In genomic region chr2:118222643-118223486, GRCh38 we compare ENCODE assay signal across 8 cellular contexts.
DNase-seq lines count a peak whose midpoint lies in the region; ATAC-seq and TF ChIP-seq lines count a peak whose summit lies in the region.

No MANE protein-coding gene starts in this region.

- H3K36me3 ChIP-seq in GM23338 (ENCODE audit: insufficient read depth) = no peaks in the 10 kb centered on the region

- peak overlapping the region; percentile 89 for H3K4me2 ChIP-seq in GM23338

- no peaks in the 10 kb centered on the region for H3K9me2 ChIP-seq in GM23338 (ENCODE audit: insufficient read depth)

- H3K27ac Mint-ChIP-seq in GM23338 (no peak overlapping the region), naive B cell (peak overlapping the region in 5 of 6 donors; percentile 76 to 98 (median 95))
- no peak overlapping the region for H3K27ac Mint-ChIP-seq in activated naive CD8-positive, alpha-beta T cell treated with anti-CD3 and anti-CD28 coated beads for 36 hours

- H3K36me3 Mint-ChIP-seq in GM23338 (ENCODE audit: low read depth) = no peaks in the 10 kb centered on the region
- no peaks in the 10 kb centered on the region for H3K36me3 Mint-ChIP-seq in activated naive CD8-positive, alpha-beta T cell treated with anti-CD3 and anti-CD28 coated beads for 36 hours
- no peaks in the 10 kb centered on the region for H3K36me3 Mint-ChIP-seq in naive B cell

- H3K9me3 Mint-ChIP-seq in GM23338 = no peaks in the 10 kb centered on the region
- H3K9me3 Mint-ChIP-seq in activated naive CD8-positive, alpha-beta T cell treated with anti-CD3 and anti-CD28 coated beads for 36 hours = no peaks in the 10 kb centered on the region
- H3K9me3 Mint-ChIP-seq in naive B cell = no peaks in the 10 kb centered on the region

- H3K79me2 ChIP-seq in GM23338 (replicated peaks; ENCODE audit: insufficient read depth) = no peaks in the 10 kb centered on the region

- H2AFZ ChIP-seq in GM23338 = peak overlapping the region; percentile 88

- H3K27ac ChIP-seq in GM23338 (ENCODE audit: low read depth) = no peak overlapping the region

- H3K4me3 Mint-ChIP-seq in GM23338 (peak overlapping the region; percentile 84), naive B cell (peak overlapping the region; percentile 91 to 99 (median 96))
- H3K4me3 Mint-ChIP-seq in activated naive CD8-positive, alpha-beta T cell treated with anti-CD3 and anti-CD28 coated beads for 36 hours = peak overlapping the region; percentile 86

- ATAC-seq in GM23338 = peak; percentile 7; the same call in 2 of the 3 replicates
- no peak for ATAC-seq in naive B cell (ENCODE audit: low read depth in 2 of 2)
- ATAC-seq in HG03097 (IDR thresholded peaks at IDR 0.05; ENCODE audit: low FRiP score, unreplicated experiment) = no peak

- peaks cover 19% of the 10 kb centered on the region for H3K4me1 ChIP-seq in GM23338 (ENCODE audit: insufficient read depth)

- TF ChIP-seq CTCF in AG09309 (IDR thresholded peaks at IDR 0.05; ENCODE audit: control insufficient read depth, insufficient read depth, low read depth, low read length, missing control alignments) = no peak
- no peak for TF ChIP-seq CTCF in GM23338 (conservative IDR thresholded peaks at IDR 0.05; ENCODE audit: low read depth in 2 of 2)

- no peaks in the 10 kb centered on the region for H4K20me1 ChIP-seq in GM23338 (replicated peaks; ENCODE audit: insufficient read depth)

- H3K27me3 ChIP-seq in GM23338 (ENCODE audit: insufficient read depth) = peaks cover 42% of the 10 kb centered on the region

- H3K4me1 Mint-ChIP-seq in GM23338 (peaks cover 33% of the 10 kb centered on the region), naive B cell (peaks cover 10 to 31% (median 21%) of the 10 kb centered on the region in 3 donors)
- peaks cover 16% of the 10 kb centered on the region for H3K4me1 Mint-ChIP-seq in activated naive CD8-positive, alpha-beta T cell treated with anti-CD3 and anti-CD28 coated beads for 36 hours

- H3K4me3 ChIP-seq in AG09309 (ENCODE audit: control insufficient read depth, low read depth, low read length) (peak overlapping the region; percentile 45), GM23338 (peak overlapping the region; percentile 70)

- peaks cover 32% of the 10 kb centered on the region for H3K27me3 Mint-ChIP-seq in GM23338 (ENCODE audit: insufficient read depth, low read depth, poor library complexity)
- H3K27me3 Mint-ChIP-seq in activated naive CD8-positive, alpha-beta T cell treated with anti-CD3 and anti-CD28 coated beads for 36 hours = peaks cover 68% of the 10 kb centered on the region
- peaks cover 39 to 82% (median 75%) of the 10 kb centered on the region in 3 donors for H3K27me3 Mint-ChIP-seq in naive B cell

- 0 out of 2 replicates have a peak, but pooled peaks cover 3% of the 10 kb centered on the region for H3F3A ChIP-seq in GM23338 (replicated peaks; ENCODE audit: low read depth)

- no peak for DNase-seq in AG09309 (ENCODE audit: low read depth)
- no peak for DNase-seq in GM23338 (ENCODE audit: low spot score)
- DNase-seq in activated naive CD8-positive, alpha-beta T cell treated with anti-CD3 and anti-CD28 coated beads for 36 hours = no peak
- no peak for DNase-seq in naive B cell
- DNase-seq in hepatic stellate cell (ENCODE audit: low spot score) = no peak
- DNase-seq in cortex of kidney (lab: John Stamatoyannopoulos, UW) = no peak
- DNase-seq in NCI-H1105 treated with DMSO at 0.1 percent for 48 hours (lab: John Stamatoyannopoulos, UW) = no peak

TF ChIP-seq in GM23338, 12 proteins besides CTCF, POLR2A, EP300 and RAD21:
- TF ChIP-seq ZNF462 (CRISPR knock-in tag; IDR thresholded peaks at IDR 0.05) = no peak

Comparison
In these comparisons a context has a peak if more than half of its experiments do, and no peak if none do; other contexts are left out.
1. H3K27ac Mint-ChIP-seq: peak in naive B cell (5 of 6); none in GM23338 (single experiment) and activated naive CD8-positive, alpha-beta T cell treated with anti-CD3 and anti-CD28 coated beads for 36 hours (single experiment).
2. Peak in every context shown above with its lines, with median percentiles within 50 percentile points of each other: H3K4me3 Mint-ChIP-seq.